ENCODE assay signal across 7 cellular contexts in genomic region chr6:121319112-121319553, GRCh38. TPM values are rescaled to one million over a fixed set of nuclear protein-coding genes. Genes with fewer than 3 reads are reported as not detected.
DNase-seq lines count a peak whose midpoint lies in the region; ATAC-seq and TF ChIP-seq lines count a peak whose summit lies in the region.

No MANE protein-coding gene starts in this region.

- H3K27ac Mint-ChIP-seq in T-cell, result no peak overlapping the region
- no peak overlapping the region for H3K27ac Mint-ChIP-seq in activated naive CD8-positive, alpha-beta T cell treated with anti-CD3 and anti-CD28 coated beads, Interleukin-2, amount 50 U/mL, for 24 hours

- H3K9me3 ChIP-seq in iPS DF 6.9 (ENCODE audit: control insufficient read depth, insufficient read depth, low read length), result no peaks in the 10 kb centered on the region
- H3K9me3 ChIP-seq in thoracic aorta, result no peaks in the 10 kb centered on the region

- peaks cover 24% of the 10 kb centered on the region for H3K36me3 Mint-ChIP-seq in T-cell
- peaks cover 9% of the 10 kb centered on the region for H3K36me3 Mint-ChIP-seq in activated naive CD8-positive, alpha-beta T cell treated with anti-CD3 and anti-CD28 coated beads, Interleukin-2, amount 50 U/mL, for 24 hours (ENCODE audit: low read depth)

- no peaks in the 10 kb centered on the region for H3K4me1 ChIP-seq in iPS DF 6.9 (ENCODE audit: control insufficient read depth, insufficient read depth, low read length)
- no peaks in the 10 kb centered on the region for H3K4me1 ChIP-seq in thoracic aorta (ENCODE audit: control insufficient read depth in 1 of 2, low read depth in 2 of 2)

- H3K9me3 Mint-ChIP-seq in T-cell, result no peaks in the 10 kb centered on the region
- no peaks in the 10 kb centered on the region for H3K9me3 Mint-ChIP-seq in activated naive CD8-positive, alpha-beta T cell treated with anti-CD3 and anti-CD28 coated beads, Interleukin-2, amount 50 U/mL, for 24 hours

- H3K27me3 ChIP-seq in iPS DF 6.9 (ENCODE audit: control insufficient read depth, insufficient read depth, low read length), result no peaks in the 10 kb centered on the region
- H3K27me3 ChIP-seq in thoracic aorta (replicated peaks; ENCODE audit: insufficient read depth), result no peaks in the 10 kb centered on the region

- no peaks in the 10 kb centered on the region for H3K4me1 Mint-ChIP-seq in T-cell
- H3K4me1 Mint-ChIP-seq in activated naive CD8-positive, alpha-beta T cell treated with anti-CD3 and anti-CD28 coated beads, Interleukin-2, amount 50 U/mL, for 24 hours, result peaks cover 4% of the 10 kb centered on the region

- DNase-seq in iPS DF 6.9 (ENCODE audit: low read depth, low spot score), result peak; percentile 4
- DNase-seq in thoracic aorta (ENCODE audit: low spot score), result no peak
- no peak for DNase-seq in T-cell
- no peak for DNase-seq in activated naive CD8-positive, alpha-beta T cell treated with anti-CD3 and anti-CD28 coated beads, Interleukin-2, amount 50 U/mL, for 24 hours

- TF ChIP-seq CTCF in WI38 (IDR thresholded peaks at IDR 0.05; ENCODE audit: low read depth, low read length), result peak; percentile 41; the same call in 1 of the 2 replicates
- TF ChIP-seq CTCF in thoracic aorta (IDR thresholded peaks at IDR 0.05), result peak; percentile 45

- POLR2A ChIA-PET in T-cell (lab: Charles Lee), result no interaction called here

- H3K27me3 Mint-ChIP-seq in T-cell, result no peaks in the 10 kb centered on the region
- H3K27me3 Mint-ChIP-seq in activated naive CD8-positive, alpha-beta T cell treated with anti-CD3 and anti-CD28 coated beads, Interleukin-2, amount 50 U/mL, for 24 hours, result no peaks in the 10 kb centered on the region

- H3K27ac ChIP-seq in iPS DF 6.9 (ENCODE audit: low read length) (no peak overlapping the region), thoracic aorta (no peak overlapping the region)

- H3K4me3 Mint-ChIP-seq in T-cell, result no peak overlapping the region
- H3K4me3 Mint-ChIP-seq in activated naive CD8-positive, alpha-beta T cell treated with anti-CD3 and anti-CD28 coated beads, Interleukin-2, amount 50 U/mL, for 24 hours, result no peak overlapping the region

- H3K36me3 ChIP-seq in iPS DF 6.9 (ENCODE audit: control insufficient read depth, insufficient read depth, low read length) (no peaks in the 10 kb centered on the region), thoracic aorta (peaks cover 2% of the 10 kb centered on the region)

- WGBS in iPS DF 6.9 (ENCODE audit: insufficient coverage, insufficient read length), result no CpG with 5 or more reads among the region's 4 CpGs

- ATAC-seq in GM21515 (IDR thresholded peaks at IDR 0.05; ENCODE audit: unreplicated experiment), result peak; percentile 65
- no peak for ATAC-seq in thoracic aorta (ENCODE audit: insufficient number of reproducible peaks, low FRiP score, low read depth)
- no peak for ATAC-seq in HG03342 (IDR thresholded peaks at IDR 0.05; ENCODE audit: unreplicated experiment)
- ATAC-seq in T-cell (replicated peaks in 1 of 4), result no peak
- ATAC-seq in activated naive CD8-positive, alpha-beta T cell treated with anti-CD3 and anti-CD28 coated beads, Interleukin-2, amount 50 U/mL, for 24 hours, result no peak

- H3K4me3 ChIP-seq in WI38 (ENCODE audit: low read depth, low read length) (no peak overlapping the region), iPS DF 6.9 (ENCODE audit: low read length) (no peak overlapping the region), thoracic aorta (peak overlapping the region; percentile 59)

- CTCF ChIA-PET in T-cell (lab: Charles Lee), result interaction anchor here (1.0 kb wide), 2 partner anchors 39 to 530 kb away, joined by 3 read pairs; no protein-coding TSS in a partner anchor

RNA-seq across cellular contexts. Expression of gene TBC1D32, which starts 15.1 kb away (rescaled TPM):
- total RNA-seq in thoracic aorta (10 to 100 TPM in 1 of 2 donors, 1 to 10 TPM in 1; 2.3 to 10.4 TPM), T-cell (10 to 100 TPM in 4 of 5 donors, 1 to 10 TPM in 1; 8.2 to 20.2 (median 10.7) TPM)
